In the genomic region with DNA sequence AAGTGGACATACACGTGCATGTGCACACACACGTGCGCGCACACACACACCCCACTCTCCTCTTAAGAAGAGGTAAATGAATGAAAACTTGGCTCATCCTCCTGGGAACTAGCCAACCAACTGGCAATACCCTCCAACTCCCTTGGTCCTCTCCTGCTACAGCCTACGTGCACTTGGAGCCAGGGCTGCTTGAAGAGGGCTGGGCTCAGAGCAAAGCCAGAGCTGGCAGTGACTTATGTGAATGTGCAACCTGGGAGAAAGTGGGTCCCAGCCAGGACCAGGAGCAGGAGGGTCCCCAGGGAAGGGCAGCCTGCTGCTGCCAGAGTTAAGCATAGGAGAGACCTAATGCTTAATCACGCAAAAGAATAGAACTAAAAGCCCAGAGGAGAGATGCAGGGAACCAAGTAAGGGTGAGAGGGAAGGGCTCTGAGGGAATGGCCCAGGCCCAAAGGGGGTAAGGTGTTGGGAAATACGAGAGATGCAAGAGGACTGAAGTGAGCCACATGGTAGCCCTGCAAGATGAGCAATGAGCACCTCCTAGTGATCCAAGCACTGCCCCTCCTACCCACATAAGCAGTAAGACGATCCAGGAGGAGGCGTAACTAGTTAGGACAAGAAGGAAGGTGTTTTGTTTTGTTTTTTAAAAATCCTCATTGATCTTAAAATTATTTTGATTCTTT, we compare ENCODE assay signal across 13 cellular contexts. TPM values are rescaled to one million over a fixed set of nuclear protein-coding genes. Genes with fewer than 3 reads are reported as not detected.
DNase-seq lines count a peak whose midpoint lies in the region; ATAC-seq and TF ChIP-seq lines count a peak whose summit lies in the region.
"Had no signal": no experiment of that assay in that cellular context is flagged by ENCODE, and none has a peak within 500 bp of the region (broad histone marks: within the 10 kb centered on the region; RNA-seq: fewer than 3 reads in every experiment).

No MANE protein-coding gene starts in this region.

- POLR2A ChIA-PET in CD4-positive, alpha-beta memory T cell (lab: Charles Lee; ENCODE audit: partially characterized antibody): no interaction called here
- POLR2A ChIA-PET in naive thymus-derived CD4-positive, alpha-beta T cell (lab: Charles Lee): no interaction called here
- POLR2A ChIA-PET in GM10248 (lab: Yijun Ruan, JAX): no interaction called here

- H3K4me3 Mint-ChIP-seq in CD4-positive, alpha-beta memory T cell: no peak overlapping the region
- no peak overlapping the region for H3K4me3 Mint-ChIP-seq in naive thymus-derived CD4-positive, alpha-beta T cell

- no peaks in the 10 kb centered on the region for H3K9me3 Mint-ChIP-seq in CD4-positive, alpha-beta memory T cell
- no peaks in the 10 kb centered on the region for H3K9me3 Mint-ChIP-seq in naive thymus-derived CD4-positive, alpha-beta T cell

- H3K4me1 ChIP-seq in CD4-positive, alpha-beta memory T cell (ENCODE audit: insufficient read depth, low read length): peaks cover under 1% of the 10 kb centered on the region
- no peaks in the 10 kb centered on the region for H3K4me1 ChIP-seq in naive thymus-derived CD4-positive, alpha-beta T cell (ENCODE audit: control insufficient read depth in 2 of 2, insufficient read depth in 2 of 2, low read length in 2 of 2)

- no peak for ATAC-seq in naive thymus-derived CD4-positive, alpha-beta T cell
- no peak for ATAC-seq in GM18861 (IDR thresholded peaks at IDR 0.05; ENCODE audit: unreplicated experiment)

- no peak overlapping the region for H3K27ac ChIP-seq in CD4-positive, alpha-beta memory T cell (ENCODE audit: low read depth, low read length)
- H3K27ac ChIP-seq in naive thymus-derived CD4-positive, alpha-beta T cell (ENCODE audit: low read depth, low read length): no peak overlapping the region
- H3K27ac ChIP-seq: cardiac muscle cell, KMS-11 had no signal

- intact Hi-C loops in CD4-positive, alpha-beta memory T cell (cut with micrococcal nuclease): no loop called here
- intact Hi-C loops in naive thymus-derived CD4-positive, alpha-beta T cell (cut with micrococcal nuclease): no loop called here

- no peak for DNase-seq in CD4-positive, alpha-beta memory T cell
- DNase-seq in NCI-H1092 (lab: John Stamatoyannopoulos, UW) (peak; percentile 26), cerebellar cortex (ENCODE audit: low spot score) (peak; percentile 59), T-helper 9 cell (no peak), putamen (ENCODE audit: low spot score) (no peak), GM10248 (ENCODE audit: extremely low spot score) (no peak)
- no peak for DNase-seq in naive thymus-derived CD4-positive, alpha-beta T cell
- DNase-seq: activated CD4-positive, alpha-beta T cell treated with anti-CD3 and anti-CD28 coated beads, Interleukin-2, amount 50 U/mL, for 4 hours; DMS79 treated with DMSO at 0.1 percent for 48 hours; Peyer's patch had no signal

- CTCF ChIA-PET in CD4-positive, alpha-beta memory T cell (lab: Charles Lee; ENCODE audit: partially characterized antibody): interaction anchor here (1.0 to 1.6 kb wide), 2 partner anchors 322 to 462 kb away, joined by 3 to 4 read pairs; a partner anchor contains a TSS
- CTCF ChIA-PET in naive thymus-derived CD4-positive, alpha-beta T cell (lab: Charles Lee): no interaction called here
- CTCF ChIA-PET in GM10248 (lab: Yijun Ruan, JAX): interaction anchor here (1.7 to 2.6 kb wide), 2 partner anchors 9 to 15 kb away, joined by 4 to 11 read pairs; no protein-coding TSS in a partner anchor

- H3K27ac Mint-ChIP-seq in CD4-positive, alpha-beta memory T cell: peak overlapping the region in 4 of 7 donors; percentile 7 to 76 (median 50)
- peak overlapping the region in 6 of 9 donors; percentile 3 to 67 (median 28) for H3K27ac Mint-ChIP-seq in naive thymus-derived CD4-positive, alpha-beta T cell

- peaks cover 10 to 41% (median 20%) of the 10 kb centered on the region in 4 donors for H3K4me1 Mint-ChIP-seq in CD4-positive, alpha-beta memory T cell
- peaks cover 14 to 57% (median 19%) of the 10 kb centered on the region in 7 donors for H3K4me1 Mint-ChIP-seq in naive thymus-derived CD4-positive, alpha-beta T cell

- H3K36me3 Mint-ChIP-seq in CD4-positive, alpha-beta memory T cell: peaks cover 21 to 34% of the 10 kb centered on the region in 2 donors
- peaks cover 5 to 28% (median 14%) of the 10 kb centered on the region in 5 donors for H3K36me3 Mint-ChIP-seq in naive thymus-derived CD4-positive, alpha-beta T cell

- H3K27me3 Mint-ChIP-seq in CD4-positive, alpha-beta memory T cell: no peaks in the 10 kb centered on the region
- H3K27me3 Mint-ChIP-seq in naive thymus-derived CD4-positive, alpha-beta T cell: no peaks in the 10 kb centered on the region

- H3K4me3 ChIP-seq in CD4-positive, alpha-beta memory T cell (ENCODE audit: low read length in 2 of 2): no peak overlapping the region
- no peak overlapping the region for H3K4me3 ChIP-seq in naive thymus-derived CD4-positive, alpha-beta T cell (ENCODE audit: low read length)
- H3K4me3 ChIP-seq: cardiac muscle cell, Peyer's patch had no signal

- no peaks in the 10 kb centered on the region for H3K27me3 ChIP-seq in CD4-positive, alpha-beta memory T cell (ENCODE audit: insufficient read depth, low read length)
- H3K27me3 ChIP-seq in naive thymus-derived CD4-positive, alpha-beta T cell (ENCODE audit: control insufficient read depth in 2 of 2, insufficient read depth in 2 of 2, low read length in 2 of 2): no peaks in the 10 kb centered on the region
- H3K27me3 ChIP-seq: cardiac muscle cell, Peyer's patch had no signal

- no peaks in the 10 kb centered on the region for H3K9me3 ChIP-seq in CD4-positive, alpha-beta memory T cell (ENCODE audit: control insufficient read depth in 1 of 2, low read length in 2 of 2)
- H3K9me3 ChIP-seq in naive thymus-derived CD4-positive, alpha-beta T cell (ENCODE audit: control insufficient read depth in 2 of 3, low read length in 3 of 3): no peaks in the 10 kb centered on the region
- H3K9me3 ChIP-seq: Peyer's patch had no signal

- peaks cover 5% of the 10 kb centered on the region for H3K36me3 ChIP-seq in CD4-positive, alpha-beta memory T cell (ENCODE audit: insufficient read depth, low read length)
- H3K36me3 ChIP-seq in naive thymus-derived CD4-positive, alpha-beta T cell (ENCODE audit: control insufficient read depth in 2 of 3, insufficient read depth in 3 of 3, low read length in 3 of 3): peaks cover 0 to 31% (median 0%) of the 10 kb centered on the region in 3 experiments

- TF ChIP-seq CTCF in GM10248 (IDR thresholded peaks at IDR 0.05; ENCODE audit: control extremely low read depth, extremely low read depth, low read depth, missing control alignments): no peak

RNA-seq across cellular contexts. Expression of a gene that starts 24.7 kb away (rescaled TPM):
- 10 to 100 TPM; 18.2 to 19.7 TPM for total RNA-seq in CD4-positive, alpha-beta memory T cell
- polyA plus RNA-seq in CD4-positive, alpha-beta memory T cell: 10 to 100 TPM; 15.6 to 17.8 TPM
- total RNA-seq in naive thymus-derived CD4-positive, alpha-beta T cell: 10 to 100 TPM; 12.7 to 22.1 (median 21.0) TPM
- 10 to 100 TPM; 16.8 to 21.0 TPM for polyA plus RNA-seq in naive thymus-derived CD4-positive, alpha-beta T cell

Comparison
In these comparisons a context has a peak if more than half of its experiments do, and no peak if none do; other contexts are left out.
1. DNase-seq: peak in NCI-H1092 (single experiment) and cerebellar cortex (single experiment); none in CD4-positive, alpha-beta memory T cell (0 of 5), naive thymus-derived CD4-positive, alpha-beta T cell (0 of 9), T-helper 9 cell (single experiment), putamen (single experiment) and GM10248 (single experiment).